In genomic region chr10:36475746-36476145, GRCh38 we compare ENCODE assay signal across 25 cellular contexts.
"Had no signal": no experiment of that assay in that cellular context is flagged by ENCODE, and none has a peak within 500 bp of the region (broad histone marks: within the 10 kb centered on the region; RNA-seq: fewer than 3 reads in every experiment).

No MANE protein-coding gene starts in this region.

- H3K27ac ChIP-seq: breast epithelium had no signal

- H3K27me3 ChIP-seq: breast epithelium had no signal

- H3K4me1 ChIP-seq: breast epithelium had no signal

- H3K4me3 ChIP-seq: breast epithelium had no signal

- DNase-seq: activated CD4-positive, alpha-beta T cell treated with anti-CD3 and anti-CD28 coated beads, Interleukin-2, amount 10 ng/mL, durations not matched to agents 24 days and 14 days; activated CD4-positive, alpha-beta T cell treated with anti-CD3 and anti-CD28 coated beads, Interleukin-2, amount 50 U/mL, for 48 hours; activated CD4-positive, CD25-positive, alpha-beta regulatory T cell treated with anti-CD3 and anti-CD28 coated beads, Interleukin-2, amount 50 U/mL, for 72 hours; activated CD8-positive, alpha-beta memory T cell treated with anti-CD3 and anti-CD28 coated beads, Interleukin-2, amount 10 ng/mL, durations not matched to agents 7 days and 5 days; activated effector memory CD4-positive, alpha-beta T cell treated with Interleukin-2 at 50 U/mL for 16 hours; activated naive CD4-positive, alpha-beta T cell; activated T-cell treated with anti-CD3 and anti-CD28 coated beads, Interleukin-2, amount 50 U/mL, for 24 hours; aorta; KBM-7; MV-4-11; NCI-H1092 treated with DMSO at 0.1 percent for 48 hours; NCI-H1417 treated with DMSO at 0.1 percent for 48 hours; NCI-H1694; NCI-H2029; NCI-H2107; NCI-H2171 treated with DMSO at 0.1 percent for 48 hours; NCI-H226; NCI-H510A; NCI-H526 treated with DMSO at 0.1 percent for 48 hours; NCI-H82; SIG-M5; T-helper 17 cell; T-helper 9 cell had no signal

- H3K9me3 ChIP-seq: breast epithelium had no signal

- H3K36me3 ChIP-seq: breast epithelium had no signal

- ATAC-seq: activated CD8-positive, alpha-beta memory T cell treated with anti-CD3 and anti-CD28 coated beads, Interleukin-2, amount 10 ng/mL, durations not matched to agents 7 days and 5 days; T-helper 17 cell; WTC11 had no signal
